20 cellular contexts compared by ENCODE assay signal in genomic region chr14:90532826-90533525, GRCh38.
DNase-seq lines count a peak whose midpoint lies in the region; ATAC-seq, FAIRE-seq and TF ChIP-seq lines count a peak whose summit lies in the region.
"Had no signal": no experiment of that assay in that cellular context is flagged by ENCODE, and none has a peak within 500 bp of the region (broad histone marks: within the 10 kb centered on the region; RNA-seq: fewer than 3 reads in every experiment).

No MANE protein-coding gene starts in this region.

- H3K23me2 ChIP-seq in H1 (ENCODE audit: low read depth, low read length) = no peaks in the 10 kb centered on the region

- FAIRE-seq in H1 (lab: Jason Lieb, UNC) = no peak
- FAIRE-seq: A204.1 had no signal

- no peak overlapping the region; the same call in 1 of the 2 replicates for H3K18ac ChIP-seq in H1 (ENCODE audit: extremely low read depth, low read length)

- TF ChIP-seq EP300 in H1 (IDR thresholded peaks at IDR 0.05; ENCODE audit: borderline replicate concordance in 1 of 2, low read depth in 2 of 2, low read length in 2 of 2) = no peak

- H2BK5ac ChIP-seq in H1 (ENCODE audit: low read depth, low read length) = no peak overlapping the region; the same call in 1 of the 2 replicates

- TF ChIP-seq CTCF in H1 (IDR thresholded peaks at IDR 0.05; ENCODE audit: control extremely low read depth in 1 of 3, insufficient read depth in 1 of 3, low read depth in 1 of 3, low read length in 3 of 3) = no peak
- no peak for TF ChIP-seq CTCF in mucosa of descending colon (IDR thresholded peaks at IDR 0.05)

- no peak for TF ChIP-seq POLR2A in H1 (IDR thresholded peaks at IDR 0.05; ENCODE audit: control extremely low read depth in 1 of 2, low read depth in 2 of 2, low read length in 2 of 2)

- intact Hi-C loops in Right ventricle myocardium superior (cut with DNase I) (no loop called here), left ventricle myocardium superior (cut with micrococcal nuclease) (no loop called here), mucosa of descending colon (cut with DNase I, micrococcal nuclease) (no loop called here)

- WGBS in H1 (ENCODE audit: extremely low coverage in 1 of 2, insufficient coverage in 1 of 2, insufficient read length in 1 of 2, insufficient replicate concordance in 2 of 2, low coverage in 1 of 2, low lambda C conversion rate in 2 of 2, missing lambda C conversion rate in 1 of 2), 2 experiments = 89% methylated on average over 11 of the region's 14 CpGs; no CpG with 5 or more reads in 1 of the 2 experiments

- no peaks in the 10 kb centered on the region for H3K27me3 ChIP-seq in H1 (replicated peaks in 1 of 4; ENCODE audit: control insufficient read depth in 3 of 4, extremely low read depth in 1 of 4, insufficient read depth in 3 of 4, low read length in 3 of 4)
- H3K27me3 ChIP-seq: BE2C, SJCRH30 had no signal

- POLR2A ChIA-PET in H1 (lab: Charles Lee; ENCODE audit: partially characterized antibody) = no interaction called here

- H2AFZ ChIP-seq in H1 (ENCODE audit: low read length) = no peak overlapping the region

- no peak overlapping the region for H3K9ac ChIP-seq in H1 (replicated peaks in 1 of 4; ENCODE audit: extremely low read depth in 1 of 4, low read depth in 3 of 4, low read length in 3 of 4)

- H3K4ac ChIP-seq in H1 (replicated peaks; ENCODE audit: insufficient read length, low read depth, low read length) = no peak overlapping the region

- no peak overlapping the region for H4K5ac ChIP-seq in H1 (ENCODE audit: insufficient read length, low read depth, low read length)

- H4K91ac ChIP-seq in H1 (replicated peaks; ENCODE audit: insufficient read length, low read length) = no peak overlapping the region

- no peak overlapping the region for H3K23ac ChIP-seq in H1 (ENCODE audit: insufficient read length)

- no peak overlapping the region for H2BK120ac ChIP-seq in H1 (replicated peaks; ENCODE audit: low read depth, low read length)

- peak overlapping the region; percentile 88; the same call in 1 of the 2 replicates for H2BK15ac ChIP-seq in H1 (ENCODE audit: low read length)

- H3K9me3 ChIP-seq in H1 (ENCODE audit: insufficient read depth in 2 of 2, low read depth in 1 of 2, low read length in 1 of 2) = no peaks in the 10 kb centered on the region
- H3K9me3 ChIP-seq in mucosa of descending colon = no peaks in the 10 kb centered on the region
- H3K9me3 ChIP-seq: BE2C, HAP-1, SJCRH30 had no signal

- ATAC-seq in Right ventricle myocardium superior (ENCODE audit: poor library complexity) = no peak
- no peak for ATAC-seq in left ventricle myocardium superior
- ATAC-seq in mucosa of descending colon = no peak

- no peaks in the 10 kb centered on the region; the same call in 1 of the 2 replicates for H3K79me1 ChIP-seq in H1 (ENCODE audit: low read depth, low read length)

- H3K14ac ChIP-seq in H1 (ENCODE audit: insufficient read length) = no peak overlapping the region

- no peak for TF ChIP-seq RAD21 in H1 (IDR thresholded peaks at IDR 0.05 in 1 of 2, conservative IDR thresholded peaks at IDR 0.05 in 1 of 2; ENCODE audit: low read depth in 2 of 2, low read length in 2 of 2)

- H2BK12ac ChIP-seq in H1 (ENCODE audit: low read depth, low read length) = 0 out of 2 replicates have a peak overlapping the region, but pooled peaks have one; percentile 14

- DNase-seq in Right ventricle myocardium superior = peak; percentile 12
- no peak for DNase-seq in left ventricle myocardium superior
- no peak for DNase-seq in H1 (ENCODE audit: low read depth in 1 of 2, low spot score in 2 of 2)
- DNase-seq in mucosa of descending colon = peak in 2 of 3 donors; percentile 11 to 34
- DNase-seq in stimulated activated CD4-positive, alpha-beta T cell treated with anti-CD3 and anti-CD28 coated beads, Interleukin-1b, Interleukin-23, amount 100 ng/mL, for 48 hours = no peak
- no peak for DNase-seq in OCI-M2 (lab: John Stamatoyannopoulos, UW; ENCODE audit: unreplicated experiment)
- DNase-seq in SIG-M5 (lab: John Stamatoyannopoulos, UW) = no peak
- DNase-seq: BE2C; CD4-positive, alpha-beta memory T cell; DMS153; GF-D8; MM.1S; NCI-H1105; NCI-H2081; NCI-H510A; NCI-H82; RPMI8226; SJCRH30 had no signal

- H3K36me3 ChIP-seq in H1 (ENCODE audit: control insufficient read depth in 2 of 4, insufficient read depth in 4 of 4, low read length in 3 of 4) (no peaks in the 10 kb centered on the region), mucosa of descending colon (ENCODE audit: low read depth) (no peaks in the 10 kb centered on the region)
- H3K36me3 ChIP-seq: BE2C, HAP-1, SJCRH30 had no signal

- no peaks in the 10 kb centered on the region for H4K20me1 ChIP-seq in H1 (replicated peaks in 1 of 2; ENCODE audit: control insufficient read depth in 1 of 2, insufficient read depth in 2 of 2, low read length in 2 of 2)

- no peaks in the 10 kb centered on the region for H3K79me2 ChIP-seq in H1 (ENCODE audit: control insufficient read depth in 1 of 2, insufficient read depth in 2 of 2, low read length in 2 of 2)

- CTCF ChIA-PET in H1 (lab: Charles Lee; ENCODE audit: partially characterized antibody) = interaction anchor here (0.8 to 2.0 kb wide), 2 partner anchors 10 to 12 kb away, joined by 3 to 6 read pairs; no protein-coding TSS in a partner anchor

- H2BK20ac ChIP-seq in H1 (ENCODE audit: low read length) = no peak overlapping the region

- H3K4me2 ChIP-seq in H1 (ENCODE audit: insufficient read depth in 1 of 2, low read depth in 2 of 2, low read length in 2 of 2) = no peak overlapping the region

- H3K27ac ChIP-seq in H1 (ENCODE audit: low read depth, low read length) = no peak overlapping the region

- H3K4me1 ChIP-seq in H1 (replicated peaks in 1 of 4; ENCODE audit: control insufficient read depth in 3 of 4, insufficient read depth in 4 of 4, low read length in 3 of 4) = peaks cover 0 to 5% (median 1%) of the 10 kb centered on the region in 4 experiments; a peak in 4 of 7 replicates
- H3K4me1 ChIP-seq in mucosa of descending colon (ENCODE audit: low read depth) = no peaks in the 10 kb centered on the region
- H3K4me1 ChIP-seq: BE2C, HAP-1 had no signal

- H3K4me3 ChIP-seq in H1 (ENCODE audit: extremely low read depth in 1 of 4, insufficient read depth in 2 of 4, low read depth in 3 of 4, low read length in 4 of 4) = no peak overlapping the region
- H3K4me3 ChIP-seq in mucosa of descending colon = no peak overlapping the region
- H3K4me3 ChIP-seq: HAP-1, SJCRH30 had no signal

- no peak overlapping the region for H2AK5ac ChIP-seq in H1 (ENCODE audit: low read depth, low read length)

- H3K56ac ChIP-seq in H1 (replicated peaks; ENCODE audit: insufficient read length, low read depth, low read length) = no peak overlapping the region

- no peak overlapping the region; the same call in 1 of the 2 replicates for H4K8ac ChIP-seq in H1 (ENCODE audit: extremely low read depth, insufficient read depth, low read length)

TF ChIP-seq in H1, 55 proteins besides CTCF, POLR2A, EP300 and RAD21:
- TF ChIP-seq SUZ12 (IDR thresholded peaks at IDR 0.05; ENCODE audit: low read length) = no peak
- TF ChIP-seq EZH2 (IDR thresholded peaks at IDR 0.05; ENCODE audit: low read depth, low read length, severe bottlenecking) = no peak
- TF ChIP-seq YY1 (IDR thresholded peaks at IDR 0.05; ENCODE audit: low read depth, low read length) = no peak
- no peak for TF ChIP-seq POLR2AphosphoS5 (IDR thresholded peaks at IDR 0.05; ENCODE audit: low read depth, low read length)
- TF ChIP-seq ATF3 (IDR thresholded peaks at IDR 0.05; ENCODE audit: insufficient read depth, low read depth, low read length) = no peak
- TF ChIP-seq E2F6 (IDR thresholded peaks at IDR 0.05) = no peak
- TF ChIP-seq ASH2L (IDR thresholded peaks at IDR 0.05; ENCODE audit: low read length) = no peak
- no peak for TF ChIP-seq SAP30 (IDR thresholded peaks at IDR 0.05; ENCODE audit: insufficient read depth, insufficient replicate concordance, low read length)

Comparison
In these comparisons a context has a peak if more than half of its experiments do, and no peak if none do; other contexts are left out.
1. DNase-seq: peak in Right ventricle myocardium superior (single experiment) and mucosa of descending colon (2 of 3); none in left ventricle myocardium superior (single experiment), H1 (0 of 2), stimulated activated CD4-positive, alpha-beta T cell treated with anti-CD3 and anti-CD28 coated beads, Interleukin-1b, Interleukin-23, amount 100 ng/mL, for 48 hours (single experiment), OCI-M2 (single experiment) and SIG-M5 (single experiment).